ENCODE assay signal across 8 cellular contexts in genomic region chr19:17718467-17718987, GRCh38. TPM values are rescaled to one million over a fixed set of nuclear protein-coding genes. Genes with fewer than 3 reads are reported as not detected.
A peak's percentile ranks its signal among the peaks of the same experiment; 100 is the strongest.
DNase-seq lines count a peak whose midpoint lies in the region; ATAC-seq and TF ChIP-seq lines count a peak whose summit lies in the region.

No MANE protein-coding gene starts in this region.

- H3K27ac Mint-ChIP-seq in activated CD4-positive, alpha-beta T cell treated with anti-CD3 and anti-CD28 coated beads for 36 hours: peak overlapping the region; percentile 88

- H3K36me3 Mint-ChIP-seq in activated CD4-positive, alpha-beta T cell treated with anti-CD3 and anti-CD28 coated beads for 36 hours (ENCODE audit: low read depth): peaks cover 8% of the 10 kb centered on the region

- POLR2A ChIA-PET in activated CD4-positive, alpha-beta T cell treated with anti-CD3 and anti-CD28 coated beads for 36 hours (lab: Charles Lee): interaction anchor here (0.6 to 1.5 kb wide), 3 partner anchors 20 to 141 kb away, joined by 4 read pairs; no protein-coding TSS in a partner anchor

- TF ChIP-seq CTCF in epithelial cell of esophagus (IDR thresholded peaks at IDR 0.05; ENCODE audit: insufficient read depth, low read depth, low read length, missing control alignments): no peak

- CTCF ChIA-PET in activated CD4-positive, alpha-beta T cell treated with anti-CD3 and anti-CD28 coated beads for 36 hours (lab: Charles Lee): interaction anchor here (0.6 kb wide), 1 partner anchor 139 kb away, joined by 3 read pairs; no protein-coding TSS in a partner anchor

- ATAC-seq in activated CD4-positive, alpha-beta T cell treated with anti-CD3 and anti-CD28 coated beads for 36 hours: peak; percentile 76
- ATAC-seq in stimulated activated naive CD8-positive, alpha-beta T cell treated with anti-CD3 and anti-CD28 coated beads, Interleukin-15, Interleukin-2, amounts not matched to agents 100 U/mL and 50 U/mL, for 24 hours: peak; percentile 46
- no peak for ATAC-seq in HG02610 (IDR thresholded peaks at IDR 0.05; ENCODE audit: unreplicated experiment)

- peak; percentile 39 for DNase-seq in activated CD4-positive, alpha-beta T cell treated with anti-CD3 and anti-CD28 coated beads for 36 hours
- no peak for DNase-seq in activated CD4-positive, alpha-beta T cell treated with anti-CD3 and anti-CD28 coated beads, Interleukin-2, amount 50 U/mL, for 4 hours
- DNase-seq in RKO (ENCODE audit: low spot score) (peak; percentile 33), epithelial cell of esophagus (ENCODE audit: low read depth) (peak; percentile 30), iPS-NIHi11 (ENCODE audit: low spot score) (no peak), GM03348 (ENCODE audit: low spot score) (no peak)
- DNase-seq in stimulated activated naive CD8-positive, alpha-beta T cell treated with anti-CD3 and anti-CD28 coated beads, Interleukin-15, Interleukin-2, amounts not matched to agents 100 U/mL and 50 U/mL, for 24 hours: no peak

- peak overlapping the region; percentile 81 for H3K4me3 Mint-ChIP-seq in activated CD4-positive, alpha-beta T cell treated with anti-CD3 and anti-CD28 coated beads for 36 hours

- intact Hi-C loops in activated CD4-positive, alpha-beta T cell treated with anti-CD3 and anti-CD28 coated beads for 36 hours (cut with DNase I, micrococcal nuclease): loop anchor here in 1 of 2 experiments (2.0 to 5.0 kb wide), 2 partner anchors 59 to 140 kb away; partner anchors contain the start of gene RPL18A

- H3K9me3 Mint-ChIP-seq in activated CD4-positive, alpha-beta T cell treated with anti-CD3 and anti-CD28 coated beads for 36 hours (ENCODE audit: low read depth): no peaks in the 10 kb centered on the region

- H3K4me3 ChIP-seq in epithelial cell of esophagus (ENCODE audit: low read length): no peak overlapping the region

- H3K27me3 Mint-ChIP-seq in activated CD4-positive, alpha-beta T cell treated with anti-CD3 and anti-CD28 coated beads for 36 hours: no peaks in the 10 kb centered on the region

- peaks cover 35% of the 10 kb centered on the region for H3K4me1 Mint-ChIP-seq in activated CD4-positive, alpha-beta T cell treated with anti-CD3 and anti-CD28 coated beads for 36 hours

RNA-seq across cellular contexts. Expression of gene MAP1S, which starts 0.8 kb away (rescaled TPM):
- 10 to 100 TPM; 57.6 to 79.3 TPM for total RNA-seq in activated CD4-positive, alpha-beta T cell treated with anti-CD3 and anti-CD28 coated beads for 36 hours

RNA-seq across cellular contexts. Expression of gene UNC13A, which starts 30.4 kb away (rescaled TPM):
- under 1 TPM; 0.02 to 0.04 TPM for total RNA-seq in activated CD4-positive, alpha-beta T cell treated with anti-CD3 and anti-CD28 coated beads for 36 hours

RNA-seq across cellular contexts. Expression of gene FCHO1, which starts 32.8 kb away (rescaled TPM):
- total RNA-seq in activated CD4-positive, alpha-beta T cell treated with anti-CD3 and anti-CD28 coated beads for 36 hours: 10 to 100 TPM; 50.5 to 51.8 TPM

Comparison
In these comparisons a context has a peak if more than half of its experiments do, and no peak if none do; other contexts are left out.
1. DNase-seq: peak in activated CD4-positive, alpha-beta T cell treated with anti-CD3 and anti-CD28 coated beads for 36 hours (single experiment), RKO (single experiment) and epithelial cell of esophagus (single experiment); none in activated CD4-positive, alpha-beta T cell treated with anti-CD3 and anti-CD28 coated beads, Interleukin-2, amount 50 U/mL, for 4 hours (0 of 2), stimulated activated naive CD8-positive, alpha-beta T cell treated with anti-CD3 and anti-CD28 coated beads, Interleukin-15, Interleukin-2, amounts not matched to agents 100 U/mL and 50 U/mL, for 24 hours (single experiment), iPS-NIHi11 (single experiment) and GM03348 (single experiment).